In the genomic region with DNA sequence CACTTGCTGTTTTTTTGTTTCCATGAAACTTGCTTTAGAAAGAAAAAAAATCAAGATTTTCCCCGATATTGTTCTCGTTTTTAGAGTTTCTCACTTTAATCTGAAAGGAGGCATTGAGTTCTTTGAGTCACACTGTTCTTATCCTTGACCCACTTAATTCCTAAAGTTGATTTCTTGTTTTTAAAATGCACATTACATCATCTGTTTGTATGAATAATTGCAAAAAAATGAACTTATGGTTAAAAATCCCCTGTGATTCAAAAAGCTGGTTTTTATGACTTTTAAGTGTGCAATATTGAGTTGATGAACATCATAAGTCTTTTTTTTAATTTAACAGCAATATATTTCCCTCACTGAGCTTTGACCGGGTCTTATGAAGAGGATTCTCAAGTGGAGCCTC, we compare ENCODE assay signal across 1 cellular context.
TF ChIP-seq lines count a peak whose summit lies in the region.

No MANE protein-coding gene starts in this region.

TF ChIP-seq in HepG2, 621 proteins besides CTCF, POLR2A, EP300 and RAD21 (continued from another document):
- TF ChIP-seq, protein P1, sequence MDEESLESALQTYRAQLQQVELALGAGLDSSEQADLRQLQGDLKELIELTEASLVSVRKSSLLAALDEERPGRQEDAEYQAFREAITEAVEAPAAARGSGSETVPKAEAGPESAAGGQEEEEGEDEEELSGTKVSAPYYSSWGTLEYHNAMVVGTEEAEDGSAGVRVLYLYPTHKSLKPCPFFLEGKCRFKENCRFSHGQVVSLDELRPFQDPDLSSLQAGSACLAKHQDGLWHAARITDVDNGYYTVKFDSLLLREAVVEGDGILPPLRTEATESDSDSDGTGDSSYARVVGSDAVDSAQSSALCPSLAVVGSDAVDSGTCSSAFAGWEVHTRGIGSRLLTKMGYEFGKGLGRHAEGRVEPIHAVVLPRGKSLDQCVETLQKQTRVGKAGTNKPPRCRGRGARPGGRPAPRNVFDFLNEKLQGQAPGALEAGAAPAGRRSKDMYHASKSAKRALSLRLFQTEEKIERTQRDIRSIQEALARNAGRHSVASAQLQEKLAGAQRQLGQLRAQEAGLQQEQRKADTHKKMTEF (CRISPR knock-in tag; IDR thresholded peaks at IDR 0.05), result no peak
- TF ChIP-seq, protein P2, sequence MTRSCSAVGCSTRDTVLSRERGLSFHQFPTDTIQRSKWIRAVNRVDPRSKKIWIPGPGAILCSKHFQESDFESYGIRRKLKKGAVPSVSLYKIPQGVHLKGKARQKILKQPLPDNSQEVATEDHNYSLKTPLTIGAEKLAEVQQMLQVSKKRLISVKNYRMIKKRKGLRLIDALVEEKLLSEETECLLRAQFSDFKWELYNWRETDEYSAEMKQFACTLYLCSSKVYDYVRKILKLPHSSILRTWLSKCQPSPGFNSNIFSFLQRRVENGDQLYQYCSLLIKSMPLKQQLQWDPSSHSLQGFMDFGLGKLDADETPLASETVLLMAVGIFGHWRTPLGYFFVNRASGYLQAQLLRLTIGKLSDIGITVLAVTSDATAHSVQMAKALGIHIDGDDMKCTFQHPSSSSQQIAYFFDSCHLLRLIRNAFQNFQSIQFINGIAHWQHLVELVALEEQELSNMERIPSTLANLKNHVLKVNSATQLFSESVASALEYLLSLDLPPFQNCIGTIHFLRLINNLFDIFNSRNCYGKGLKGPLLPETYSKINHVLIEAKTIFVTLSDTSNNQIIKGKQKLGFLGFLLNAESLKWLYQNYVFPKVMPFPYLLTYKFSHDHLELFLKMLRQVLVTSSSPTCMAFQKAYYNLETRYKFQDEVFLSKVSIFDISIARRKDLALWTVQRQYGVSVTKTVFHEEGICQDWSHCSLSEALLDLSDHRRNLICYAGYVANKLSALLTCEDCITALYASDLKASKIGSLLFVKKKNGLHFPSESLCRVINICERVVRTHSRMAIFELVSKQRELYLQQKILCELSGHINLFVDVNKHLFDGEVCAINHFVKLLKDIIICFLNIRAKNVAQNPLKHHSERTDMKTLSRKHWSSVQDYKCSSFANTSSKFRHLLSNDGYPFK (CRISPR knock-in tag; IDR thresholded peaks at IDR 0.05; ENCODE audit: borderline replicate concordance), result no peak
- TF ChIP-seq ZBTB42 (CRISPR knock-in tag; IDR thresholded peaks at IDR 0.05) (no peak), ZNF496 (CRISPR knock-in tag; IDR thresholded peaks at IDR 0.05; ENCODE audit: insufficient replicate concordance) (no peak)
- TF ChIP-seq, protein P3, sequence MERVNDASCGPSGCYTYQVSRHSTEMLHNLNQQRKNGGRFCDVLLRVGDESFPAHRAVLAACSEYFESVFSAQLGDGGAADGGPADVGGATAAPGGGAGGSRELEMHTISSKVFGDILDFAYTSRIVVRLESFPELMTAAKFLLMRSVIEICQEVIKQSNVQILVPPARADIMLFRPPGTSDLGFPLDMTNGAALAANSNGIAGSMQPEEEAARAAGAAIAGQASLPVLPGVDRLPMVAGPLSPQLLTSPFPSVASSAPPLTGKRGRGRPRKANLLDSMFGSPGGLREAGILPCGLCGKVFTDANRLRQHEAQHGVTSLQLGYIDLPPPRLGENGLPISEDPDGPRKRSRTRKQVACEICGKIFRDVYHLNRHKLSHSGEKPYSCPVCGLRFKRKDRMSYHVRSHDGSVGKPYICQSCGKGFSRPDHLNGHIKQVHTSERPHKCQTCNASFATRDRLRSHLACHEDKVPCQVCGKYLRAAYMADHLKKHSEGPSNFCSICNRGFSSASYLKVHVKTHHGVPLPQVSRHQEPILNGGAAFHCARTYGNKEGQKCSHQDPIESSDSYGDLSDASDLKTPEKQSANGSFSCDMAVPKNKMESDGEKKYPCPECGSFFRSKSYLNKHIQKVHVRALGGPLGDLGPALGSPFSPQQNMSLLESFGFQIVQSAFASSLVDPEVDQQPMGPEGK (CRISPR knock-in tag; IDR thresholded peaks at IDR 0.05), result no peak
